1 cellular context compared by ENCODE assay signal in the genomic region with DNA sequence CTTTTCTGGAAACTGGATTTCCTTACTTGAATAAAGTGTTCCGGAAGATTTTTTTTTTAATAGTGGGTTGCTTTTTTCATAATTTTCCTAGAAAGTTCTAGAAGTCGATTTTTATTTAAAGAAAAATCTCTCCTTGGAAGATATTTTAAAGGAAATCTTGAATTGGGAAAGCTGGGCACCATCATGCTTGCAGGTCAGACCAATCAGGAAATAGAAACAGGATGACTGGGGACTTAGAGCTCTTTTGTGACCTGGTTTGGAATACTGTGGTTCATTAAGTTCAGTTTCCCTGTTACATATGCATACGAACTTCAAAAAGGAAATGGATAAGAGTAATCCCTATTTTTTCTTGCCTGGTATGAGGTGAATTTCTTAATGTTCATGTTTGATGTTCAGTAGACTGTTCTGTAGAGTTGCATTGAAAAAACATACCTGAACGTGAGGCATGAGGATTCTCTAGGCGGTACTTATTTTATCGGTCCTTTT.
TF ChIP-seq lines count a peak whose summit lies in the region.

No MANE protein-coding gene starts in this region.

TF ChIP-seq in HEK293, 187 proteins besides CTCF, POLR2A, EP300 and RAD21 (continued from another document):
- TF ChIP-seq, protein P1, sequence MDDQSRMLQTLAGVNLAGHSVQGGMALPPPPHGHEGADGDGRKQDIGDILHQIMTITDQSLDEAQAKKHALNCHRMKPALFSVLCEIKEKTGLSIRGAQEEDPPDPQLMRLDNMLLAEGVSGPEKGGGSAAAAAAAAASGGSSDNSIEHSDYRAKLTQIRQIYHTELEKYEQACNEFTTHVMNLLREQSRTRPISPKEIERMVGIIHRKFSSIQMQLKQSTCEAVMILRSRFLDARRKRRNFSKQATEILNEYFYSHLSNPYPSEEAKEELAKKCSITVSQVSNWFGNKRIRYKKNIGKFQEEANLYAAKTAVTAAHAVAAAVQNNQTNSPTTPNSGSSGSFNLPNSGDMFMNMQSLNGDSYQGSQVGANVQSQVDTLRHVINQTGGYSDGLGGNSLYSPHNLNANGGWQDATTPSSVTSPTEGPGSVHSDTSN (CRISPR knock-in tag; IDR thresholded peaks at IDR 0.05) = no peak
- TF ChIP-seq ZNF112 (tag by site-specific recombination; IDR thresholded peaks at IDR 0.05) (no peak), SP7 (tag by site-specific recombination; IDR thresholded peaks at IDR 0.05) (no peak), FEZF1 (tag by site-specific recombination; IDR thresholded peaks at IDR 0.05) (no peak), ZNF658 (tag by site-specific recombination; IDR thresholded peaks at IDR 0.05) (no peak), ZNF366 (tag by site-specific recombination; conservative IDR thresholded peaks at IDR 0.05) (0 out of 2 replicates have a peak, but pooled peaks have one; percentile 19), ZNF561 (tag by site-specific recombination; IDR thresholded peaks at IDR 0.05; ENCODE audit: borderline replicate concordance) (no peak), ZNF23 (tag by site-specific recombination; IDR thresholded peaks at IDR 0.05; ENCODE audit: borderline replicate concordance) (no peak), REPIN1 (tag by site-specific recombination; IDR thresholded peaks at IDR 0.05; ENCODE audit: low read depth) (no peak), ZNF701 (tag by site-specific recombination; IDR thresholded peaks at IDR 0.05) (no peak), ZSCAN5A (tag by site-specific recombination; IDR thresholded peaks at IDR 0.05) (no peak), ZFP69B (tag by site-specific recombination; IDR thresholded peaks at IDR 0.05) (no peak), IKZF3 (tag by site-specific recombination; IDR thresholded peaks at IDR 0.05) (peak; percentile 70), ZBTB21 (tag by site-specific recombination; IDR thresholded peaks at IDR 0.05) (no peak), ZNF600 (tag by site-specific recombination; IDR thresholded peaks at IDR 0.05) (peak; percentile 64; the same call in 1 of the 2 replicates), GLIS2 (tag by site-specific recombination; IDR thresholded peaks at IDR 0.05) (no peak), ZNF138 (tag by site-specific recombination; IDR thresholded peaks at IDR 0.05; ENCODE audit: borderline replicate concordance) (no peak), ZNF155 (tag by site-specific recombination; IDR thresholded peaks at IDR 0.05) (no peak), ZNF707 (tag by site-specific recombination; IDR thresholded peaks at IDR 0.05) (no peak), ZNF791 (tag by site-specific recombination; IDR thresholded peaks at IDR 0.05) (no peak), ZNF510 (tag by site-specific recombination; IDR thresholded peaks at IDR 0.05; ENCODE audit: insufficient replicate concordance) (no peak), ZNF350 (tag by site-specific recombination; IDR thresholded peaks at IDR 0.05) (no peak), ZNF626 (tag by site-specific recombination; IDR thresholded peaks at IDR 0.05) (no peak), ZNF19 (tag by site-specific recombination; IDR thresholded peaks at IDR 0.05; ENCODE audit: low read depth) (no peak), MEIS1 (CRISPR knock-in tag; IDR thresholded peaks at IDR 0.05; ENCODE audit: borderline replicate concordance) (no peak), PRDM2 (tag by site-specific recombination; IDR thresholded peaks at IDR 0.05; ENCODE audit: borderline replicate concordance) (no peak), TCF7L2 (IDR thresholded peaks at IDR 0.05; ENCODE audit: borderline replicate concordance, low read depth, low read length) (no peak), PRDM1 (tag by site-specific recombination; IDR thresholded peaks at IDR 0.05) (peak; percentile 23; the same call in 1 of the 2 replicates)
- TF ChIP-seq, protein P2, sequence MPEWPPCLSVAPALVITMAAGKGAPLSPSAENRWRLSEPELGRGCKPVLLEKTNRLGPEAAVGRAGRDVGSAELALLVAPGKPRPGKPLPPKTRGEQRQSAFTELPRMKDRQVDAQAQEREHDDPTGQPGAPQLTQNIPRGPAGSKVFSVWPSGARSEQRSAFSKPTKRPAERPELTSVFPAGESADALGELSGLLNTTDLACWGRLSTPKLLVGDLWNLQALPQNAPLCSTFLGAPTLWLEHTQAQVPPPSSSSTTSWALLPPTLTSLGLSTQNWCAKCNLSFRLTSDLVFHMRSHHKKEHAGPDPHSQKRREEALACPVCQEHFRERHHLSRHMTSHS (tag by site-specific recombination; IDR thresholded peaks at IDR 0.05) = no peak
- TF ChIP-seq, protein P3, sequence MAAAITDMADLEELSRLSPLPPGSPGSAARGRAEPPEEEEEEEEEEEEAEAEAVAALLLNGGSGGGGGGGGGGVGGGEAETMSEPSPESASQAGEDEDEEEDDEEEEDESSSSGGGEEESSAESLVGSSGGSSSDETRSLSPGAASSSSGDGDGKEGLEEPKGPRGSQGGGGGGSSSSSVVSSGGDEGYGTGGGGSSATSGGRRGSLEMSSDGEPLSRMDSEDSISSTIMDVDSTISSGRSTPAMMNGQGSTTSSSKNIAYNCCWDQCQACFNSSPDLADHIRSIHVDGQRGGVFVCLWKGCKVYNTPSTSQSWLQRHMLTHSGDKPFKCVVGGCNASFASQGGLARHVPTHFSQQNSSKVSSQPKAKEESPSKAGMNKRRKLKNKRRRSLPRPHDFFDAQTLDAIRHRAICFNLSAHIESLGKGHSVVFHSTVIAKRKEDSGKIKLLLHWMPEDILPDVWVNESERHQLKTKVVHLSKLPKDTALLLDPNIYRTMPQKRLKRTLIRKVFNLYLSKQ (tag by site-specific recombination; IDR thresholded peaks at IDR 0.05; ENCODE audit: borderline replicate concordance) = no peak
- TF ChIP-seq, protein P4, sequence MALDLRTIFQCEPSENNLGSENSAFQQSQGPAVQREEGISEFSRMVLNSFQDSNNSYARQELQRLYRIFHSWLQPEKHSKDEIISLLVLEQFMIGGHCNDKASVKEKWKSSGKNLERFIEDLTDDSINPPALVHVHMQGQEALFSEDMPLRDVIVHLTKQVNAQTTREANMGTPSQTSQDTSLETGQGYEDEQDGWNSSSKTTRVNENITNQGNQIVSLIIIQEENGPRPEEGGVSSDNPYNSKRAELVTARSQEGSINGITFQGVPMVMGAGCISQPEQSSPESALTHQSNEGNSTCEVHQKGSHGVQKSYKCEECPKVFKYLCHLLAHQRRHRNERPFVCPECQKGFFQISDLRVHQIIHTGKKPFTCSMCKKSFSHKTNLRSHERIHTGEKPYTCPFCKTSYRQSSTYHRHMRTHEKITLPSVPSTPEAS (tag by site-specific recombination; IDR thresholded peaks at IDR 0.05) = no peak
- TF ChIP-seq, protein P5, sequence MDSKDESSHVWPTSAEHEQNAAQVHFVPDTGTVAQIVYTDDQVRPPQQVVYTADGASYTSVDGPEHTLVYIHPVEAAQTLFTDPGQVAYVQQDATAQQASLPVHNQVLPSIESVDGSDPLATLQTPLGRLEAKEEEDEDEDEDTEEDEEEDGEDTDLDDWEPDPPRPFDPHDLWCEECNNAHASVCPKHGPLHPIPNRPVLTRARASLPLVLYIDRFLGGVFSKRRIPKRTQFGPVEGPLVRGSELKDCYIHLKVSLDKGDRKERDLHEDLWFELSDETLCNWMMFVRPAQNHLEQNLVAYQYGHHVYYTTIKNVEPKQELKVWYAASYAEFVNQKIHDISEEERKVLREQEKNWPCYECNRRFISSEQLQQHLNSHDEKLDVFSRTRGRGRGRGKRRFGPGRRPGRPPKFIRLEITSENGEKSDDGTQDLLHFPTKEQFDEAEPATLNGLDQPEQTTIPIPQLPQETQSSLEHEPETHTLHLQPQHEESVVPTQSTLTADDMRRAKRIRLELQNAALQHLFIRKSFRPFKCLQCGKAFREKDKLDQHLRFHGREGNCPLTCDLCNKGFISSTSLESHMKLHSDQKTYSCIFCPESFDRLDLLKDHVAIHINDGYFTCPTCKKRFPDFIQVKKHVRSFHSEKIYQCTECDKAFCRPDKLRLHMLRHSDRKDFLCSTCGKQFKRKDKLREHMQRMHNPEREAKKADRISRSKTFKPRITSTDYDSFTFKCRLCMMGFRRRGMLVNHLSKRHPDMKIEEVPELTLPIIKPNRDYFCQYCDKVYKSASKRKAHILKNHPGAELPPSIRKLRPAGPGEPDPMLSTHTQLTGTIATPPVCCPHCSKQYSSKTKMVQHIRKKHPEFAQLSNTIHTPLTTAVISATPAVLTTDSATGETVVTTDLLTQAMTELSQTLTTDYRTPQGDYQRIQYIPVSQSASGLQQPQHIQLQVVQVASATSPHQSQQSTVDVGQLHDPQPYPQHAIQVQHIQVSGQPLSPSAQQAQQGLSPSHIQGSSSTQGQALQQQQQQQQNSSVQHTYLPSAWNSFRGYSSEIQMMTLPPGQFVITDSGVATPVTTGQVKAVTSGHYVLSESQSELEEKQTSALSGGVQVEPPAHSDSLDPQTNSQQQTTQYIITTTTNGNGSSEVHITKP (tag by site-specific recombination; IDR thresholded peaks at IDR 0.05) = 0 out of 2 replicates have a peak, but pooled peaks have one; percentile 45
